10 cellular contexts compared by ENCODE assay signal in the genomic region with DNA sequence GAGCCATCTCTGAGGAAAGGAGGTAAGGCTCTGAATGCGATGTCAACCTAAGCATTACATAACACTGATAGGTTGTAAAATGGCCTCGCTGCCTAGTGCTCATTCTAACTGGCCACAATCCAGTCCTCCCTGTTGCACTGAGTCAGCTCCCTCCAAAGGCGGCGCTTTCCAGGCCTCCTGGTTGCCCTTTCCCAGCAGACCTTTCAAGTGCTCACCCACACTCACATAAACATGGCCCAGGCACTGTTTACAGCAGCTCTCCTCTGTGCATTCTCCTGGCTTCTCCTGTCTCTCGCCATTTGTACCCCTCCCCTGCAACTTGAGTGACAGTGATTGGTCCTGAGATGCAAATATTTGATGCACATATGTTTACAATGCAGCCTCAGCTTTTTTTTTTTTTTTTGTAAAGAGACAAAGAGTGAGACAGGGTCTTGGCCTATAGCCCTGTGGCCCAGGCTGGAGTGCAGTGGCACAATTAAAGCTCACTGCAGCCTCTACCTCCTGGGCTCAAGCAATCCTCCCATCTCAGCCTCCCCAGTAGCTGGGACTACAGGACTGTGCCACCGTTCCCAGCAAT. TPM values are rescaled to one million over a fixed set of nuclear protein-coding genes. Genes with fewer than 3 reads are reported as not detected.
DNase-seq lines count a peak whose midpoint lies in the region; ATAC-seq and TF ChIP-seq lines count a peak whose summit lies in the region.
"Had no signal": no experiment of that assay in that cellular context is flagged by ENCODE, and none has a peak within 500 bp of the region (broad histone marks: within the 10 kb centered on the region; RNA-seq: fewer than 3 reads in every experiment).

No MANE protein-coding gene starts in this region.

- DNase-seq in Daoy (ENCODE audit: low read depth) (peak; percentile 78), RWPE1 (ENCODE audit: low spot score) (no peak), ovary (peak in 4 of 5 donors; percentile 22 to 33 (median 26)), NCI-H524 treated with DMSO at 0.1 percent for 48 hours (lab: John Stamatoyannopoulos, UW) (no peak), ecto neural progenitor cell (ENCODE audit: low spot score) (no peak), SHP77 (lab: John Stamatoyannopoulos, UW) (no peak)
- no peak for DNase-seq in effector memory CD4-positive, alpha-beta T cell
- DNase-seq: cortex of kidney had no signal

- POLR2A ChIA-PET in RWPE1 (lab: Yijun Ruan, JAX; ENCODE audit: low non-redundant PET), result no interaction called here

- TF ChIP-seq POLR2A in ovary (IDR thresholded peaks at IDR 0.05), result no peak

- H3K27ac ChIP-seq in RWPE1, result peak overlapping the region; percentile 98
- H3K27ac ChIP-seq in effector memory CD4-positive, alpha-beta T cell (ENCODE audit: insufficient read depth, low read length, poor library complexity, severe bottlenecking), result peak overlapping the region; percentile 92
- H3K27ac ChIP-seq in ovary, result peak overlapping the region in 1 of 2 donors; percentile 100

- H3K9me3 ChIP-seq in effector memory CD4-positive, alpha-beta T cell (ENCODE audit: control insufficient read depth, low read length), result no peaks in the 10 kb centered on the region
- H3K9me3 ChIP-seq in ovary, result no peaks in the 10 kb centered on the region

- no peak for ATAC-seq in HG03520 (IDR thresholded peaks at IDR 0.05; ENCODE audit: unreplicated experiment)

- TF ChIP-seq EP300 in ovary (IDR thresholded peaks at IDR 0.05), result no peak

- no peaks in the 10 kb centered on the region for H3K36me3 ChIP-seq in effector memory CD4-positive, alpha-beta T cell (ENCODE audit: control insufficient read depth, insufficient read depth, low read length)
- H3K36me3 ChIP-seq in ovary, result no peaks in the 10 kb centered on the region

- CTCF ChIA-PET in RWPE1 (lab: Yijun Ruan, JAX), result interaction anchor here (0.6 to 0.7 kb wide), 2 partner anchors 12 to 692 kb away, joined by 3 to 4 read pairs; no protein-coding TSS in a partner anchor

- H3K27me3 ChIP-seq in effector memory CD4-positive, alpha-beta T cell (replicated peaks; ENCODE audit: control insufficient read depth, insufficient read depth, low read length, poor library complexity, severe bottlenecking), result no peaks in the 10 kb centered on the region
- no peaks in the 10 kb centered on the region for H3K27me3 ChIP-seq in ovary

- intact Hi-C loops in ovary (cut with DNase I), result no loop called here

- WGBS in ovary, 3 donors, result 66 to 78% (median 73%) methylated on average over 6 of the region's 6 CpGs

- H3K4me3 ChIP-seq in effector memory CD4-positive, alpha-beta T cell (ENCODE audit: insufficient read depth, low read depth, low read length, poor library complexity, severe bottlenecking), result no peak overlapping the region
- H3K4me3 ChIP-seq in ovary, result no peak overlapping the region
- H3K4me3 ChIP-seq: lung had no signal

- TF ChIP-seq CTCF in RWPE1 (conservative IDR thresholded peaks at IDR 0.05; ENCODE audit: low read depth), result no peak
- no peak for TF ChIP-seq CTCF in ovary (IDR thresholded peaks at IDR 0.05)

- peaks cover 45% of the 10 kb centered on the region for H3K4me1 ChIP-seq in effector memory CD4-positive, alpha-beta T cell (ENCODE audit: control insufficient read depth, insufficient read depth, low read length, poor library complexity, severe bottlenecking)
- H3K4me1 ChIP-seq in ovary (ENCODE audit: insufficient read depth), result peaks cover 2% of the 10 kb centered on the region

RNA-seq across cellular contexts. Expression of a gene that starts 1.3 kb away (rescaled TPM):
- 54.9 and 64.8 TPM in 2 replicates for total RNA-seq in Daoy (2014; rRNA removed; shearing (Covaris generic))
- 100 to 1,000 TPM; 130 to 179 (median 161) TPM for total RNA-seq in ovary
- polyA plus RNA-seq in ovary, result 100 to 1,000 TPM; 130 to 260 TPM

RNA-seq across cellular contexts. Expression of a gene that starts 36.8 kb away (rescaled TPM):
- total RNA-seq in Daoy (2014; rRNA removed; shearing (Covaris generic)), result not detected in 2 replicates
- under 1 TPM in 4 of 7 donors, not detected in 3; 0.05 to 0.24 (median 0.09) TPM for total RNA-seq in ovary
- under 1 TPM; 0.18 to 0.47 TPM for polyA plus RNA-seq in ovary

Comparison
In these comparisons a context has a peak if more than half of its experiments do, and no peak if none do; other contexts are left out.
1. DNase-seq: peak in Daoy (single experiment) and ovary (4 of 5); none in RWPE1 (single experiment), effector memory CD4-positive, alpha-beta T cell (0 of 3), NCI-H524 treated with DMSO at 0.1 percent for 48 hours (single experiment), ecto neural progenitor cell (single experiment) and SHP77 (0 of 2).